In the genomic region with DNA sequence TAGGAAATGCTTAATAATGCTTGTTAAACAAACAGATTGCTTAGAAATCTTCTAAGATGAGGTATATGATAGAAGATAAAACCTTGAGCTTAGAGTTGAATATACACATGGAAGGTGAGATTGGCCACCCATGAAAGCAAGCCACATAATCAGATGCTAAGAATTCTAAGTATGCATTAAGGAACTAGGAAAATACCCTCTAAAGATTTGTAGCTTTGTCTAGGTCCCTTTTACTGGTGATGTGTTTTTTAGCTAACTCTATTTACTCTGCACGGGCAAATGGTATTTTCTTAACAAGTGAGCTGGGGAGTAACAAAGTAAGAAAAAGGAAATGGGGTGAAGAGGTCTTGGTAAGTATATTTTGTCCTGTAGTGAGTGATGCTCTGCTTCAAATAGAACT, we compare ENCODE assay signal across 19 cellular contexts.
"Had no signal": no experiment of that assay in that cellular context is flagged by ENCODE, and none has a peak within 500 bp of the region (broad histone marks: within the 10 kb centered on the region; RNA-seq: fewer than 3 reads in every experiment).

No MANE protein-coding gene starts in this region.

- H3K9ac ChIP-seq: SK-N-SH had no signal

- H3K27me3 ChIP-seq: transverse colon, uterus had no signal

- H3K4me3 ChIP-seq: transverse colon, uterus had no signal

- H3K4me1 ChIP-seq: transverse colon, uterus had no signal

- H3K27me3 Mint-ChIP-seq: activated CD4-positive, alpha-beta T cell treated with anti-CD3 and anti-CD28 coated beads, Interleukin-2, amount 10 ng/mL, durations not matched to agents 7 days and 5 days; activated CD8-positive, alpha-beta memory T cell treated with anti-CD3 and anti-CD28 coated beads, Interleukin-2, amount 10 ng/mL, durations not matched to agents 7 days and 5 days; activated CD8-positive, alpha-beta T cell treated with anti-CD3 and anti-CD28 coated beads for 36 hours; brain had no signal

- H3K36me3 ChIP-seq: transverse colon, uterus had no signal

- H3K27ac ChIP-seq: transverse colon, uterus had no signal

- H3K36me3 Mint-ChIP-seq: stimulated activated effector memory CD8-positive, alpha-beta T cell treated with anti-CD3 and anti-CD28 coated beads, Interleukin-12 subunit alpha, Interleukin-12 subunit beta, amount 100 ng/mL, for 72 hours had no signal

- H3K4me3 Mint-ChIP-seq: activated CD4-positive, alpha-beta T cell treated with anti-CD3 and anti-CD28 coated beads, Interleukin-2, amount 10 ng/mL, durations not matched to agents 7 days and 5 days; activated CD8-positive, alpha-beta memory T cell treated with anti-CD3 and anti-CD28 coated beads, Interleukin-2, amount 10 ng/mL, durations not matched to agents 7 days and 5 days; activated CD8-positive, alpha-beta T cell treated with anti-CD3 and anti-CD28 coated beads for 36 hours; activated naive CD8-positive, alpha-beta T cell treated with anti-CD3 and anti-CD28 coated beads, Interleukin-2, amount 50 U/mL, for 24 hours; activated T-helper 1 cell treated with anti-CD3 and anti-CD28 coated beads, Interleukin-12 subunit alpha, Interleukin-12 subunit beta, Interleukin-2, Interleukin-4 antibody, amounts not matched to agents 30 ng/mL and 10 ng/mL and 1 ng/mL, durations not matched to agents 14 hours and 24 hours and 36 hours; brain; stimulated activated effector memory CD8-positive, alpha-beta T cell treated with anti-CD3 and anti-CD28 coated beads, Interleukin-12 subunit alpha, Interleukin-12 subunit beta, amount 100 ng/mL, for 72 hours had no signal

- H3K4me1 Mint-ChIP-seq: activated CD4-positive, alpha-beta T cell treated with anti-CD3 and anti-CD28 coated beads, Interleukin-2, amount 10 ng/mL, durations not matched to agents 7 days and 5 days; activated CD8-positive, alpha-beta memory T cell treated with anti-CD3 and anti-CD28 coated beads, Interleukin-2, amount 10 ng/mL, durations not matched to agents 7 days and 5 days; activated naive CD8-positive, alpha-beta T cell treated with anti-CD3 and anti-CD28 coated beads, Interleukin-2, amount 50 U/mL, for 24 hours had no signal

- DNase-seq: activated CD4-positive, alpha-beta T cell treated with anti-CD3 and anti-CD28 coated beads, Interleukin-2, amount 10 ng/mL, durations not matched to agents 7 days and 5 days; activated CD8-positive, alpha-beta memory T cell treated with anti-CD3 and anti-CD28 coated beads, Interleukin-2, amount 10 ng/mL, durations not matched to agents 7 days and 5 days; activated CD8-positive, alpha-beta T cell treated with anti-CD3 and anti-CD28 coated beads for 36 hours; activated gamma-delta T cell; activated naive CD4-positive, alpha-beta T cell treated with anti-CD3 and anti-CD28 coated beads, Interleukin-2, amount 50 U/mL, for 16 hours; activated naive CD8-positive, alpha-beta T cell treated with anti-CD3 and anti-CD28 coated beads, Interleukin-2, amount 50 U/mL, for 24 hours; activated T-cell treated with anti-CD3 and anti-CD28 coated beads for 4 hours; central memory CD4-positive, alpha-beta T cell; dermis blood vessel endothelial cell; effector CD8-positive, alpha-beta T cell; nucleus accumbens; SK-N-SH; stimulated activated CD4-positive, alpha-beta T cell treated with anti-CD3 and anti-CD28 coated beads, Interleukin-1b, Interleukin-23, amount 100 ng/mL, for 48 hours; T-helper 2 cell; transverse colon; uterus had no signal

- H3K4me2 ChIP-seq: SK-N-SH had no signal

- H3K27ac Mint-ChIP-seq: activated CD4-positive, alpha-beta T cell treated with anti-CD3 and anti-CD28 coated beads, Interleukin-2, amount 10 ng/mL, durations not matched to agents 7 days and 5 days; activated CD8-positive, alpha-beta memory T cell treated with anti-CD3 and anti-CD28 coated beads, Interleukin-2, amount 10 ng/mL, durations not matched to agents 7 days and 5 days; activated CD8-positive, alpha-beta T cell treated with anti-CD3 and anti-CD28 coated beads for 36 hours; activated naive CD8-positive, alpha-beta T cell treated with anti-CD3 and anti-CD28 coated beads, Interleukin-2, amount 50 U/mL, for 24 hours; activated T-helper 1 cell treated with anti-CD3 and anti-CD28 coated beads, Interleukin-12 subunit alpha, Interleukin-12 subunit beta, Interleukin-2, Interleukin-4 antibody, amounts not matched to agents 30 ng/mL and 10 ng/mL and 1 ng/mL, durations not matched to agents 14 hours and 24 hours and 36 hours; stimulated activated effector memory CD8-positive, alpha-beta T cell treated with anti-CD3 and anti-CD28 coated beads, Interleukin-12 subunit alpha, Interleukin-12 subunit beta, amount 100 ng/mL, for 72 hours had no signal

- H3K9me3 ChIP-seq: SK-N-SH, uterus had no signal
